ENCODE assay signal across 18 cellular contexts in the genomic region with DNA sequence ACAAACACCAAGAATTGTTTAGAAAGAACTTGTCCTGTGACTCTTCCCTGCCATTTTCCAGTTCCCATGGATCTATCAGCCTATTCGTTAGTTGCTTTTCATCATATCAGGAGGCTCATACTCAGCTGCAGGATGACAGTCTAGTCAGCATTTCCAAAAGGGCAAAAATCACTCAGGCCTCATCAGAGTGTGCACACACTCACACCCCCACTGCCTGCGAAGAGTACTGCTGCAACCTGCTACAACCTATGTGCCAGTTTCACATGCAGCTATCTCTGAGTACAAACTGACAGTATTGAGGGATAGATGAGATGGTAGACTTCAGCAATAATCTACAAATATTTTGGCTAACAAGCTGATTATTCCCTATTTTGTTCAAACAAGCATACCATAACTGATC. TPM values are rescaled to one million over a fixed set of nuclear protein-coding genes. Genes with fewer than 3 reads are reported as not detected.
"Had no signal": no experiment of that assay in that cellular context is flagged by ENCODE, and none has a peak within 500 bp of the region (broad histone marks: within the 10 kb centered on the region; RNA-seq: fewer than 3 reads in every experiment).

No MANE protein-coding gene starts in this region.

- DNase-seq: cortex of kidney; dorsolateral prefrontal cortex; effector CD8-positive, alpha-beta T cell; head of caudate nucleus; hypothalamus; islet precursor cell; left ventricle myocardium inferior; mesenchymal stem cell; midbrain; nucleus accumbens; ovary; stimulated activated CD4-positive, alpha-beta T cell treated with anti-CD3 and anti-CD28 coated beads, Interleukin-2, amount 100 ng/mL, for 48 hours; testis; upper lobe of right lung had no signal

- H3K27ac Mint-ChIP-seq: natural killer cell treated with Interleukin-12 subunit alpha and Interleukin-12 subunit beta and Interleukin-15 and Interleukin-18, amount 100 ng/mL, for 72 hours; neural progenitor cell; stimulated activated naive CD8-positive, alpha-beta T cell treated with anti-CD3 and anti-CD28 coated beads, Interleukin-15, Interleukin-2, amounts not matched to agents 100 ng/mL and 50 ng/mL, for 24 hours had no signal

- H3K4me3 Mint-ChIP-seq: natural killer cell treated with Interleukin-12 subunit alpha and Interleukin-12 subunit beta and Interleukin-15 and Interleukin-18, amount 100 ng/mL, for 72 hours; neural progenitor cell; stimulated activated naive CD8-positive, alpha-beta T cell treated with anti-CD3 and anti-CD28 coated beads, Interleukin-15, Interleukin-2, amounts not matched to agents 100 ng/mL and 50 ng/mL, for 24 hours had no signal

- H3K36me3 Mint-ChIP-seq: natural killer cell treated with Interleukin-12 subunit alpha and Interleukin-12 subunit beta and Interleukin-15 and Interleukin-18, amount 100 ng/mL, for 72 hours; neural progenitor cell had no signal

- ATAC-seq: natural killer cell treated with Interleukin-12 subunit alpha and Interleukin-12 subunit beta and Interleukin-15 and Interleukin-18, amount 100 ng/mL, for 72 hours; upper lobe of right lung had no signal

- H3K9me3 Mint-ChIP-seq: natural killer cell treated with Interleukin-12 subunit alpha and Interleukin-12 subunit beta and Interleukin-15 and Interleukin-18, amount 100 ng/mL, for 72 hours; neural progenitor cell; stimulated activated naive CD8-positive, alpha-beta T cell treated with anti-CD3 and anti-CD28 coated beads, Interleukin-15, Interleukin-2, amounts not matched to agents 100 ng/mL and 50 ng/mL, for 24 hours had no signal

- H3K4me1 Mint-ChIP-seq: neural progenitor cell had no signal

RNA-seq across cellular contexts. Expression of a gene that starts 24.2 kb away (rescaled TPM):
- total RNA-seq: natural killer cell treated with Interleukin-12 subunit alpha and Interleukin-12 subunit beta and Interleukin-15 and Interleukin-18, amount 100 ng/mL, for 72 hours; smooth muscle cell had no signal
